Comparison of ENCODE assay signal across 11 cellular contexts in the genomic region with DNA sequence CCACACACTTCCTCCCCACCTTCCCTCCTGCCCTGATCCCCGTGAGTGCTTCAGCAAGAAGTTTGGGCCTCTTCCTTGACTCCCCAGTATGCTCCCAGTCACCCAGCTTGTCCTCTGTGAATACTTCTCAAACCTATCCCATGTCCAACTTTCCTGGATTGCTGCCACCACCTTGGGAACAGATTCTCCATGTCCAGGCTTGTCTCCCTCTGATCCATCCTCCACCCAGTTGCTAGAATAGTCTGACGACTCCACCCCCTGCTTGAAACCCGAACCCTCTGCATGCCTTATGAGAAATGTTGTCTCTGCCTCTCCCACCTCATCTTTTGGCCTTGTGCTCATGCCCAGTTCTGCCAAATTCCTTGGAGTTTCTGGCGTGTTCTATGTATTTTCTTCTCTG.
A peak's percentile ranks its signal among the peaks of the same experiment; 100 is the strongest.
DNase-seq lines count a peak whose midpoint lies in the region; ATAC-seq and TF ChIP-seq lines count a peak whose summit lies in the region.
"Had no signal": no experiment of that assay in that cellular context is flagged by ENCODE, and none has a peak within 500 bp of the region (broad histone marks: within the 10 kb centered on the region; RNA-seq: fewer than 3 reads in every experiment).

No MANE protein-coding gene starts in this region.

- no peak overlapping the region for H2BK120ac ChIP-seq in mesendoderm (ENCODE audit: low read depth, low read length)

- peaks cover 7% of the 10 kb centered on the region for H3K9me3 ChIP-seq in CD4-positive, alpha-beta T cell (ENCODE audit: control insufficient read depth, low read length)

- no peak overlapping the region for H4K5ac ChIP-seq in mesendoderm (ENCODE audit: low read length)

- DNase-seq in DMS 273 (lab: John Stamatoyannopoulos, UW; ENCODE audit: unreplicated experiment) (peak; percentile 66), NCI-H1105 treated with DMSO at 0.1 percent for 48 hours (lab: John Stamatoyannopoulos, UW) (peak; percentile 23), cardiac fibroblast (ENCODE audit: low read depth in 2 of 2) (peak; percentile 34 to 74), mesendoderm (peak; percentile 29)
- no peak for DNase-seq in activated naive CD4-positive, alpha-beta T cell treated with anti-CD3 and anti-CD28 coated beads, Interleukin-2, amount 10 ng/mL, durations not matched to agents 7 days and 5 days
- DNase-seq in CD4-positive, alpha-beta T cell = no peak
- DNase-seq: naive B cell, WERI-Rb-1 had no signal

- WGBS in mesendoderm (ENCODE audit: extremely low coverage, insufficient coverage, low lambda C conversion rate) = no CpG with 5 or more reads among the region's 4 CpGs

- no peak overlapping the region for H3K4me3 Mint-ChIP-seq in activated naive CD4-positive, alpha-beta T cell treated with anti-CD3 and anti-CD28 coated beads, Interleukin-2, amount 10 ng/mL, durations not matched to agents 7 days and 5 days
- H3K4me3 Mint-ChIP-seq in CD4-positive, alpha-beta T cell = no peak overlapping the region
- H3K4me3 Mint-ChIP-seq: naive B cell had no signal

- no peak overlapping the region for H3K56ac ChIP-seq in mesendoderm (ENCODE audit: low read length)

- H4K8ac ChIP-seq in mesendoderm (ENCODE audit: low read depth, low read length) = no peak overlapping the region

- POLR2A ChIA-PET in CD4-positive, alpha-beta T cell (lab: Charles Lee) = no interaction called here

- CTCF ChIA-PET in activated naive CD4-positive, alpha-beta T cell treated with anti-CD3 and anti-CD28 coated beads, Interleukin-2, amount 10 ng/mL, durations not matched to agents 7 days and 5 days (lab: Charles Lee) = no interaction called here
- CTCF ChIA-PET in CD4-positive, alpha-beta T cell (lab: Charles Lee) = no interaction called here

- H3K9me3 Mint-ChIP-seq in activated naive CD4-positive, alpha-beta T cell treated with anti-CD3 and anti-CD28 coated beads, Interleukin-2, amount 10 ng/mL, durations not matched to agents 7 days and 5 days = no peaks in the 10 kb centered on the region
- peaks cover 5% of the 10 kb centered on the region for H3K9me3 Mint-ChIP-seq in CD4-positive, alpha-beta T cell

- H3K36me3 Mint-ChIP-seq in activated naive CD4-positive, alpha-beta T cell treated with anti-CD3 and anti-CD28 coated beads, Interleukin-2, amount 10 ng/mL, durations not matched to agents 7 days and 5 days = no peaks in the 10 kb centered on the region
- no peaks in the 10 kb centered on the region for H3K36me3 Mint-ChIP-seq in CD4-positive, alpha-beta T cell (ENCODE audit: low read depth)
- H3K36me3 Mint-ChIP-seq: naive B cell had no signal

- H3K4me1 Mint-ChIP-seq in activated naive CD4-positive, alpha-beta T cell treated with anti-CD3 and anti-CD28 coated beads, Interleukin-2, amount 10 ng/mL, durations not matched to agents 7 days and 5 days = peaks cover 3% of the 10 kb centered on the region
- no peaks in the 10 kb centered on the region for H3K4me1 Mint-ChIP-seq in CD4-positive, alpha-beta T cell (ENCODE audit: low read depth)
- H3K4me1 Mint-ChIP-seq: naive B cell had no signal

- no peak overlapping the region for H3K27ac Mint-ChIP-seq in activated naive CD4-positive, alpha-beta T cell treated with anti-CD3 and anti-CD28 coated beads, Interleukin-2, amount 10 ng/mL, durations not matched to agents 7 days and 5 days
- no peak overlapping the region for H3K27ac Mint-ChIP-seq in CD4-positive, alpha-beta T cell
- H3K27ac Mint-ChIP-seq: naive B cell had no signal

- no peak overlapping the region for H2BK5ac ChIP-seq in mesendoderm (ENCODE audit: low read length)

- H3K4me2 ChIP-seq in mesendoderm (ENCODE audit: low read length) = no peak overlapping the region
- H3K4me2 ChIP-seq: BLaER1 had no signal

- TF ChIP-seq CTCF in cardiac fibroblast (IDR thresholded peaks at IDR 0.05; ENCODE audit: low read depth, low read length) = no peak
- TF ChIP-seq CTCF in CD4-positive, alpha-beta T cell (IDR thresholded peaks at IDR 0.05) = no peak

- no peaks in the 10 kb centered on the region for H3K36me3 ChIP-seq in mesendoderm (ENCODE audit: control insufficient read depth, insufficient read depth, low read length)
- H3K36me3 ChIP-seq: WERI-Rb-1 had no signal

- ATAC-seq in CD4-positive, alpha-beta T cell (ENCODE audit: poor library complexity) = no peak
- ATAC-seq in GM19463 (IDR thresholded peaks at IDR 0.05; ENCODE audit: unreplicated experiment) (no peak), GM18517 (IDR thresholded peaks at IDR 0.05; ENCODE audit: unreplicated experiment) (no peak)

- no peaks in the 10 kb centered on the region for H3K79me2 ChIP-seq in mesendoderm (ENCODE audit: control insufficient read depth, insufficient read depth, low read length)

- no peak overlapping the region for H3K9ac ChIP-seq in mesendoderm (ENCODE audit: low read length)
- H3K9ac ChIP-seq: BLaER1 had no signal

- no peak overlapping the region for H3K23ac ChIP-seq in mesendoderm (ENCODE audit: low read length)

- H3K4me3 ChIP-seq in cardiac fibroblast (replicated peaks in 1 of 2; ENCODE audit: low read depth in 2 of 2, low read length in 2 of 2) (no peak overlapping the region), mesendoderm (ENCODE audit: low read length) (no peak overlapping the region)
- H3K4me3 ChIP-seq: BLaER1 had no signal

- H3K79me1 ChIP-seq in mesendoderm (ENCODE audit: low read length) = no peaks in the 10 kb centered on the region

- no peaks in the 10 kb centered on the region for H3K4me1 ChIP-seq in mesendoderm (ENCODE audit: control insufficient read depth, low read depth, low read length)
- H3K4me1 ChIP-seq: BLaER1 had no signal

- no peak overlapping the region for H3K4ac ChIP-seq in mesendoderm (ENCODE audit: low read depth, low read length)

- H3K18ac ChIP-seq in mesendoderm (ENCODE audit: low read length) = no peak overlapping the region

- no peaks in the 10 kb centered on the region for H3K27me3 ChIP-seq in mesendoderm (ENCODE audit: insufficient read depth, low read length, poor library complexity)
- H3K27me3 ChIP-seq in CD4-positive, alpha-beta T cell (ENCODE audit: control insufficient read depth, insufficient read depth, low read length) = no peaks in the 10 kb centered on the region
- H3K27me3 ChIP-seq: BLaER1 had no signal

- no peak overlapping the region for H3K27ac ChIP-seq in mesendoderm (ENCODE audit: low read depth, low read length)
- H3K27ac ChIP-seq in CD4-positive, alpha-beta T cell (ENCODE audit: low read depth, low read length) = no peak overlapping the region
- H3K27ac ChIP-seq: BLaER1, WERI-Rb-1 had no signal

- no peak overlapping the region for H2BK15ac ChIP-seq in mesendoderm (replicated peaks; ENCODE audit: low read depth)

- no peak overlapping the region for H2AK5ac ChIP-seq in mesendoderm (ENCODE audit: low read length)

- peaks cover 4% of the 10 kb centered on the region for H3K27me3 Mint-ChIP-seq in activated naive CD4-positive, alpha-beta T cell treated with anti-CD3 and anti-CD28 coated beads, Interleukin-2, amount 10 ng/mL, durations not matched to agents 7 days and 5 days
- peaks cover 7% of the 10 kb centered on the region for H3K27me3 Mint-ChIP-seq in CD4-positive, alpha-beta T cell

- intact Hi-C loops in CD4-positive, alpha-beta T cell (cut with DNase I, micrococcal nuclease) = no loop called here

Comparison
In these comparisons a context has a peak if more than half of its experiments do, and no peak if none do; other contexts are left out.
1. DNase-seq: peak in DMS 273 (single experiment), NCI-H1105 treated with DMSO at 0.1 percent for 48 hours (single experiment), cardiac fibroblast (2 of 2) and mesendoderm (single experiment); none in activated naive CD4-positive, alpha-beta T cell treated with anti-CD3 and anti-CD28 coated beads, Interleukin-2, amount 10 ng/mL, durations not matched to agents 7 days and 5 days (single experiment) and CD4-positive, alpha-beta T cell (0 of 10).